In genomic region chr7:99001482-99002145, GRCh38 we compare ENCODE assay signal across 17 cellular contexts.
DNase-seq lines count a peak whose midpoint lies in the region; ATAC-seq and TF ChIP-seq lines count a peak whose summit lies in the region.
"Had no signal": no experiment of that assay in that cellular context is flagged by ENCODE, and none has a peak within 500 bp of the region (broad histone marks: within the 10 kb centered on the region; RNA-seq: fewer than 3 reads in every experiment).

No MANE protein-coding gene starts in this region.

- H3K9me2 ChIP-seq in GM23338 (ENCODE audit: insufficient read depth), result no peaks in the 10 kb centered on the region

- H4K20me1 ChIP-seq in GM23338 (replicated peaks; ENCODE audit: insufficient read depth), result no peaks in the 10 kb centered on the region; the same call in 1 of the 2 replicates

- H3K79me2 ChIP-seq in GM23338 (replicated peaks; ENCODE audit: insufficient read depth), result no peaks in the 10 kb centered on the region

- H3K4me3 ChIP-seq in GM23338, result no peak overlapping the region
- H3K4me3 ChIP-seq: esophagus muscularis mucosa, K562, lung had no signal

- DNase-seq in natural killer cell, result no peak
- DNase-seq in natural killer cell treated with Interleukin-12 subunit alpha and Interleukin-12 subunit beta and Interleukin-15 and Interleukin-18, amount 100 ng/mL, for 72 hours (ENCODE audit: low spot score), result no peak
- peak in 1 of 10 donors; percentile 9 for DNase-seq in naive thymus-derived CD8-positive, alpha-beta T cell
- peak; percentile 9 for DNase-seq in ureter (ENCODE audit: low spot score)
- no peak for DNase-seq in stimulated activated CD4-positive, alpha-beta T cell treated with anti-CD3 and anti-CD28 coated beads, Interleukin-2, amount 100 ng/mL, for 48 hours
- DNase-seq in GM23338 (ENCODE audit: low spot score), result no peak
- DNase-seq: activated effector memory CD4-positive, alpha-beta T cell treated with anti-CD3 and anti-CD28 coated beads, Interleukin-2, amount 50 U/mL, for 16 hours; naive thymus-derived CD4-positive, alpha-beta T cell; NCI-H1048; NCI-H2081 treated with DMSO at 0.1 percent for 48 hours; NCI-H526 treated with DMSO at 0.1 percent for 48 hours; stimulated activated naive CD4-positive, alpha-beta T cell treated with Interleukin-2 at 50 U/mL for 16 hours had no signal

- intact Hi-C loops in natural killer cell (cut with micrococcal nuclease), result no loop called here

- POLR2A ChIA-PET in naive thymus-derived CD8-positive, alpha-beta T cell (lab: Charles Lee), result interaction anchor here (1.0 kb wide), 2 partner anchors 11 to 12 kb away, joined by 3 read pairs; no protein-coding TSS in a partner anchor

- H3K27me3 Mint-ChIP-seq in natural killer cell (ENCODE audit: low read depth in 2 of 2) (no peaks in the 10 kb centered on the region), brain (no peaks in the 10 kb centered on the region), GM23338 (ENCODE audit: insufficient read depth, low read depth, poor library complexity) (peaks cover 2% of the 10 kb centered on the region)
- no peaks in the 10 kb centered on the region for H3K27me3 Mint-ChIP-seq in natural killer cell treated with Interleukin-12 subunit alpha and Interleukin-12 subunit beta and Interleukin-15 and Interleukin-18, amount 100 ng/mL, for 72 hours
- no peaks in the 10 kb centered on the region for H3K27me3 Mint-ChIP-seq in naive thymus-derived CD8-positive, alpha-beta T cell
- H3K27me3 Mint-ChIP-seq: naive thymus-derived CD4-positive, alpha-beta T cell had no signal

- H3K4me1 Mint-ChIP-seq in natural killer cell (peaks cover 5 to 8% of the 10 kb centered on the region in 2 donors), brain (no peaks in the 10 kb centered on the region), GM23338 (no peaks in the 10 kb centered on the region; the same call in 2 of the 3 replicates)
- peaks cover 0 to 14% of the 10 kb centered on the region in 2 donors for H3K4me1 Mint-ChIP-seq in natural killer cell treated with Interleukin-12 subunit alpha and Interleukin-12 subunit beta and Interleukin-15 and Interleukin-18, amount 100 ng/mL, for 72 hours (ENCODE audit: low read depth in 2 of 2)
- peaks cover 7 to 17% (median 13%) of the 10 kb centered on the region in 4 donors for H3K4me1 Mint-ChIP-seq in naive thymus-derived CD8-positive, alpha-beta T cell

- no peak overlapping the region for H2AFZ ChIP-seq in GM23338

- peak overlapping the region; percentile 21 to 36 for H3K27ac Mint-ChIP-seq in natural killer cell
- peak overlapping the region in 1 of 2 donors; percentile 53 for H3K27ac Mint-ChIP-seq in natural killer cell treated with Interleukin-12 subunit alpha and Interleukin-12 subunit beta and Interleukin-15 and Interleukin-18, amount 100 ng/mL, for 72 hours
- H3K27ac Mint-ChIP-seq in brain, result peak overlapping the region in 3 of 5 experiments; percentile 45 to 77 (median 48)
- peak overlapping the region; percentile 33 to 84 (median 72) for H3K27ac Mint-ChIP-seq in naive thymus-derived CD8-positive, alpha-beta T cell
- H3K27ac Mint-ChIP-seq in GM23338, result no peak overlapping the region; the same call in 1 of the 2 replicates

- H3K4me1 ChIP-seq in GM23338 (ENCODE audit: insufficient read depth), result no peaks in the 10 kb centered on the region

- H3K4me3 Mint-ChIP-seq in natural killer cell (no peak overlapping the region), brain (no peak overlapping the region), GM23338 (no peak overlapping the region)
- H3K4me3 Mint-ChIP-seq in natural killer cell treated with Interleukin-12 subunit alpha and Interleukin-12 subunit beta and Interleukin-15 and Interleukin-18, amount 100 ng/mL, for 72 hours, result no peak overlapping the region
- H3K4me3 Mint-ChIP-seq in naive thymus-derived CD8-positive, alpha-beta T cell, result peak overlapping the region in 9 of 10 donors; percentile 5 to 66 (median 50)
- H3K4me3 Mint-ChIP-seq: naive thymus-derived CD4-positive, alpha-beta T cell had no signal

- no peak overlapping the region for H3K4me2 ChIP-seq in GM23338

- no peaks in the 10 kb centered on the region for H3F3A ChIP-seq in GM23338 (replicated peaks; ENCODE audit: low read depth)

- peaks cover 6% of the 10 kb centered on the region; the same call in 1 of the 2 replicates for H3K36me3 ChIP-seq in GM23338 (ENCODE audit: insufficient read depth)

- no peaks in the 10 kb centered on the region for H3K36me3 Mint-ChIP-seq in natural killer cell
- peaks cover 12% of the 10 kb centered on the region for H3K36me3 Mint-ChIP-seq in natural killer cell treated with Interleukin-12 subunit alpha and Interleukin-12 subunit beta and Interleukin-15 and Interleukin-18, amount 100 ng/mL, for 72 hours
- peaks cover 46% of the 10 kb centered on the region for H3K36me3 Mint-ChIP-seq in brain
- H3K36me3 Mint-ChIP-seq in naive thymus-derived CD8-positive, alpha-beta T cell, result peaks cover 4 to 79% (median 16%) of the 10 kb centered on the region in 3 donors
- peaks cover 58% of the 10 kb centered on the region for H3K36me3 Mint-ChIP-seq in GM23338 (ENCODE audit: low read depth)

- TF ChIP-seq CTCF in natural killer cell (IDR thresholded peaks at IDR 0.05), result no peak
- no peak for TF ChIP-seq CTCF in brain (conservative IDR thresholded peaks at IDR 0.05)
- no peak for TF ChIP-seq CTCF in GM23338 (conservative IDR thresholded peaks at IDR 0.05; ENCODE audit: low read depth in 2 of 2)

- H3K9me3 Mint-ChIP-seq in natural killer cell, result no peaks in the 10 kb centered on the region
- no peaks in the 10 kb centered on the region for H3K9me3 Mint-ChIP-seq in natural killer cell treated with Interleukin-12 subunit alpha and Interleukin-12 subunit beta and Interleukin-15 and Interleukin-18, amount 100 ng/mL, for 72 hours
- H3K9me3 Mint-ChIP-seq in brain, result no peaks in the 10 kb centered on the region
- no peaks in the 10 kb centered on the region for H3K9me3 Mint-ChIP-seq in naive thymus-derived CD8-positive, alpha-beta T cell
- no peaks in the 10 kb centered on the region for H3K9me3 Mint-ChIP-seq in GM23338
- H3K9me3 Mint-ChIP-seq: naive thymus-derived CD4-positive, alpha-beta T cell had no signal

- ATAC-seq in natural killer cell, result no peak
- ATAC-seq in natural killer cell treated with Interleukin-12 subunit alpha and Interleukin-12 subunit beta and Interleukin-15 and Interleukin-18, amount 100 ng/mL, for 72 hours, result no peak
- ATAC-seq in naive thymus-derived CD8-positive, alpha-beta T cell, result peak; percentile 61 to 64
- ATAC-seq in HG03025 (IDR thresholded peaks at IDR 0.05; ENCODE audit: low FRiP score, unreplicated experiment), result no peak
- ATAC-seq in GM23338, result no peak
- ATAC-seq: K562; naive thymus-derived CD4-positive, alpha-beta T cell had no signal

- H3K27ac ChIP-seq in GM23338 (ENCODE audit: low read depth), result no peak overlapping the region
- H3K27ac ChIP-seq: esophagus muscularis mucosa had no signal

- H3K27me3 ChIP-seq in GM23338 (ENCODE audit: insufficient read depth), result no peaks in the 10 kb centered on the region
- H3K27me3 ChIP-seq: esophagus muscularis mucosa had no signal

TF ChIP-seq in GM23338, 12 proteins besides CTCF, POLR2A, EP300 and RAD21:
- no peak for TF ChIP-seq NANOG (IDR thresholded peaks at IDR 0.05; ENCODE audit: borderline replicate concordance)
- TF ChIP-seq EZH2 (IDR thresholded peaks at IDR 0.05; ENCODE audit: low read depth, unreplicated experiment), result no peak
- TF ChIP-seq STAT1 (IDR thresholded peaks at IDR 0.05; ENCODE audit: unreplicated experiment), result no peak

Comparison
In these comparisons a context has a peak if more than half of its experiments do, and no peak if none do; other contexts are left out.
1. ATAC-seq: peak in naive thymus-derived CD8-positive, alpha-beta T cell (2 of 2); none in natural killer cell (0 of 3), natural killer cell treated with Interleukin-12 subunit alpha and Interleukin-12 subunit beta and Interleukin-15 and Interleukin-18, amount 100 ng/mL, for 72 hours (0 of 2), HG03025 (single experiment) and GM23338 (single experiment).
2. H3K4me3 Mint-ChIP-seq: peak in naive thymus-derived CD8-positive, alpha-beta T cell (9 of 10); none in natural killer cell (single experiment), natural killer cell treated with Interleukin-12 subunit alpha and Interleukin-12 subunit beta and Interleukin-15 and Interleukin-18, amount 100 ng/mL, for 72 hours (single experiment), brain (0 of 5) and GM23338 (single experiment).